ENCODE assay signal across 8 cellular contexts in the genomic region with DNA sequence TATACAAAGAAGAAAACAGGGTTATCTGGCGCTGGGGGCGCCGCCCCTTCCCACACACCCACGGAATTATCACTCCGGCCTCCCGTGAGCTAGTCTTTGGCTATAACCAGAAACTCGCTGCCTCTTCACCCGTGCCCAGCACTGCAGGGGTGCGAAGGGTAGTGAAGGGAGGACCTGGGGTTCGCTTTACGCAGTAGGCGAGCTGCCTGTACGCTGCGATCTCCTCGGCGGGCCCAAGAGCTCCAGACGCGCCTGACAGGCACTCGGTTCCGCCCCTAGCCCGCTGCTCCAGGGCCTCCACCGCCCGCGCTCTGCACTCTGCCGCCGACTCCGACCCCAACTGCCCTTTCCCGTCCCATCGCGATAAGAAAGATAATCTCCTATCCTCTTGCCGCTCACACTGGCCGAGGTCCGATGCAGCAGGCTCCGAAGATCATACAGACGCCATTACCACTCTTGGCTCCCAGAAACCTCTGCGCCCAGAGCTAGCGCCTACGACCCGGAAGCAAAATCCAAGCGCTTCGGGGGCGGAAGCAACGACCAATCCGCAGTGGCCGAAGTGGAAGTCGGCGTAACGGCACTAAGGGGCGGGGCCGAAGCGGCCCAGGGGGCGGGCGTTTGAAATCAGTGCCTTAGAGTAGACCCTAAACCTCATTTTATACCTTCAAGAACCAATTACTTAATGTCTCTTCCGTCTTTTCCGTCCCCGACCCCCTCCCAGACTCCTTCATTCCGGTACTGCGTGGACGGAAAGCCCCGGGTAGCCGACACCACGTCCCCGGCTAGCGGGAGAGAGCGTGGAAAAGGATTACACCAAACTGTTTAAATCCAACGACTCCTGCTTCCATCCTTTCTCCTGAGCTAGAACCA. TPM values are rescaled to one million over a fixed set of nuclear protein-coding genes. Genes with fewer than 3 reads are reported as not detected.
DNase-seq lines count a peak whose midpoint lies in the region; ATAC-seq and TF ChIP-seq lines count a peak whose summit lies in the region.

TSS of gene CWC15 (minus strand) at position 458 of the 870 bp plus-strand sequence. CDS start 1,371 bp downstream, outside the sequence.
TSS of gene KDM4D (plus strand) at position 611 of the 870 bp plus-strand sequence. CDS start 23,664 bp downstream, outside the sequence.

- peaks cover 9 to 20% of the 10 kb centered on the region in 2 donors for H3K4me1 ChIP-seq in left lung

- H3K36me3 ChIP-seq in left lung: peaks cover 0 to 34% of the 10 kb centered on the region in 2 donors

- H3K4me3 ChIP-seq in left lung: peak within 1 kb of the TSS; percentile 75 to 81

- H3K4me1 Mint-ChIP-seq in CD14-positive monocyte: peaks cover 5% of the 10 kb centered on the region

- intact Hi-C loops in CD14-positive monocyte (cut with micrococcal nuclease) (loop anchor here (5.0 kb wide), 1 partner anchor 814 kb away; the partner anchor contains the start of gene FAM76B (in 2 of the 2)), left lung (cut with DNase I) (loop anchor here in 1 of 2 donors (10.0 kb wide), 1 partner anchor 171 kb away; no protein-coding TSS in a partner anchor)

- no peaks in the 10 kb centered on the region for H3K9me3 ChIP-seq in left lung

- peak within 1 kb of the TSS; percentile 58 to 75 for H3K27ac ChIP-seq in left lung

- no peaks in the 10 kb centered on the region for H3K27me3 ChIP-seq in left lung

- peaks cover 0 to 5% (median 0%) of the 10 kb centered on the region in 7 donors for H3K9me3 Mint-ChIP-seq in CD14-positive monocyte

- H3K27me3 Mint-ChIP-seq in CD14-positive monocyte (ENCODE audit: low read depth in 3 of 3): peaks cover 0 to 4% (median 2%) of the 10 kb centered on the region in 3 donors

- ATAC-seq in GM19395 (IDR thresholded peaks at IDR 0.05; ENCODE audit: unreplicated experiment) (peak; percentile 100), HG03558 (IDR thresholded peaks at IDR 0.05; ENCODE audit: extremely low read depth, unreplicated experiment) (peak; percentile 100), left lung (peak; percentile 100)

- peaks cover 34 to 37% of the 10 kb centered on the region in 2 donors for H3K36me3 Mint-ChIP-seq in CD14-positive monocyte

- TF ChIP-seq CTCF in CD14-positive monocyte (IDR thresholded peaks at IDR 0.05): no peak
- TF ChIP-seq CTCF in left lung (IDR thresholded peaks at IDR 0.05): no peak

- H3K27ac Mint-ChIP-seq in CD14-positive monocyte: peak within 1 kb of the TSS; percentile 92 to 99 (median 95)

- peak; percentile 92 for DNase-seq in CD14-positive monocyte (ENCODE audit: low spot score)
- DNase-seq in NCI-H748 (lab: John Stamatoyannopoulos, UW; ENCODE audit: unreplicated experiment): peak; percentile 91
- DNase-seq in activated CD4-positive, alpha-beta T cell treated with anti-CD3 and anti-CD28 coated beads, Interleukin-2, amount 50 U/mL, for 24 hours (ENCODE audit: low read depth in 1 of 2, low spot score in 1 of 2): peak; percentile 82 to 93
- DNase-seq in dermis blood vessel endothelial cell: peak; percentile 96
- peak; percentile 96 to 97 for DNase-seq in left lung
- DNase-seq in stimulated activated CD4-positive, alpha-beta T cell treated with anti-CD3 and anti-CD28 coated beads, Interleukin-2, amount 100 ng/mL, for 4 hours (ENCODE audit: low read depth): peak; percentile 94

- H3K4me3 Mint-ChIP-seq in CD14-positive monocyte: peak within 1 kb of the TSS; percentile 96 to 100

RNA-seq across cellular contexts. Expression of gene CWC15, which starts in this region (rescaled TPM):
- polyA plus RNA-seq in CD14-positive monocyte: 10 to 100 TPM; 38.9 to 43.8 TPM
- total RNA-seq in dermis blood vessel endothelial cell (38.0 and 40.8 TPM in 2 replicates), left lung (10 to 100 TPM; 43.3 to 47.3 TPM)

RNA-seq across cellular contexts. Expression of gene KDM4D, which starts in this region (rescaled TPM):
- polyA plus RNA-seq in CD14-positive monocyte: under 1 TPM in 1 of 2 donors, not detected in 1; 0.16 TPM
- total RNA-seq in dermis blood vessel endothelial cell (0.17 and 0.65 TPM in 2 replicates), left lung (under 1 TPM; 0.35 to 0.39 TPM)

Comparison
In these comparisons a context has a peak if more than half of its experiments do, and no peak if none do; other contexts are left out.
1. Peak in every context shown above with its lines: DNase-seq, ATAC-seq, H3K4me3 ChIP-seq and H3K27ac ChIP-seq.